In genomic region chr12:79020106-79020505, GRCh38 we compare ENCODE assay signal across 17 cellular contexts.
DNase-seq lines count a peak whose midpoint lies in the region; ATAC-seq and TF ChIP-seq lines count a peak whose summit lies in the region.
"Had no signal": no experiment of that assay in that cellular context is flagged by ENCODE, and none has a peak within 500 bp of the region (broad histone marks: within the 10 kb centered on the region; RNA-seq: fewer than 3 reads in every experiment).

No MANE protein-coding gene starts in this region.

- POLR2A ChIA-PET in A673 (lab: Charles Lee; ENCODE audit: low non-redundant PET): no interaction called here

- H3K79me2 ChIP-seq in ACC112 (ENCODE audit: control insufficient read depth, insufficient read depth, low read length, unreplicated experiment): no peaks in the 10 kb centered on the region

- no peaks in the 10 kb centered on the region for H3K9me3 ChIP-seq in A673 (ENCODE audit: low read depth, low read length, poor library complexity, severe bottlenecking)
- H3K9me3 ChIP-seq: Caco-2 had no signal

- TF ChIP-seq CTCF in A673 (conservative IDR thresholded peaks at IDR 0.05; ENCODE audit: low read depth, low read length): no peak

- H3K4me3 ChIP-seq in ACC112 (ENCODE audit: low read depth, low read length): 0 out of 2 replicates have a peak overlapping the region, but pooled peaks have one; percentile 30
- H3K4me3 ChIP-seq in A673 (ENCODE audit: low read depth, low read length, poor library complexity, severe bottlenecking): no peak overlapping the region
- H3K4me3 ChIP-seq: tibial nerve had no signal

- no peak overlapping the region for H3K27ac ChIP-seq in ACC112 (ENCODE audit: low read depth, low read length)
- H3K27ac ChIP-seq in epithelial cell of prostate: no peak overlapping the region
- no peak overlapping the region for H3K27ac ChIP-seq in A673 (ENCODE audit: low read depth, low read length, poor library complexity, severe bottlenecking)
- H3K27ac ChIP-seq: tibial nerve had no signal

- CTCF ChIA-PET in A673 (lab: Charles Lee): no interaction called here

- intact Hi-C loops in A673 (cut with micrococcal nuclease; ENCODE audit: unreplicated experiment): no loop called here

- H3K27ac Mint-ChIP-seq in activated naive CD4-positive, alpha-beta T cell treated with anti-CD3 and anti-CD28 coated beads, Interleukin-2, amount 50 U/mL, for 72 hours: no peak overlapping the region
- H3K27ac Mint-ChIP-seq: activated CD8-positive, alpha-beta T cell treated with anti-CD3 and anti-CD28 coated beads for 36 hours had no signal

- no peak overlapping the region for H2AFZ ChIP-seq in ACC112 (ENCODE audit: low read length, unreplicated experiment)

- H3K36me3 ChIP-seq in ACC112 (ENCODE audit: insufficient read depth, low read length): no peaks in the 10 kb centered on the region; the same call in 1 of the 2 replicates
- H3K36me3 ChIP-seq in A673 (ENCODE audit: insufficient read depth, low read length, poor library complexity, severe bottlenecking): no peaks in the 10 kb centered on the region
- H3K36me3 ChIP-seq: tibial nerve had no signal

- DNase-seq in NCI-H69 (lab: John Stamatoyannopoulos, UW): peak; percentile 51
- peak; percentile 3 for DNase-seq in epithelial cell of prostate (ENCODE audit: low read depth, low spot score)
- DNase-seq in A673 (ENCODE audit: low spot score): no peak
- DNase-seq in RPMI8226: no peak
- no peak for DNase-seq in activated naive CD4-positive, alpha-beta T cell treated with anti-CD3 and anti-CD28 coated beads, Interleukin-2, amount 50 U/mL, for 72 hours (ENCODE audit: low spot score in 2 of 2)
- no peak for DNase-seq in left lobe of liver (ENCODE audit: low spot score)
- DNase-seq: ACHN; activated CD8-positive, alpha-beta T cell treated with anti-CD3 and anti-CD28 coated beads for 36 hours; Caco-2; NCI-H187; NCI-H748 treated with DMSO at 0.1 percent for 48 hours; posterior cingulate gyrus; SHP77 had no signal

- H3K9me3 Mint-ChIP-seq in activated naive CD4-positive, alpha-beta T cell treated with anti-CD3 and anti-CD28 coated beads, Interleukin-2, amount 50 U/mL, for 72 hours: peaks cover 14 to 16% of the 10 kb centered on the region in 2 donors

- H3K36me3 Mint-ChIP-seq in activated naive CD4-positive, alpha-beta T cell treated with anti-CD3 and anti-CD28 coated beads, Interleukin-2, amount 50 U/mL, for 72 hours: no peaks in the 10 kb centered on the region
- H3K36me3 Mint-ChIP-seq: IgD-negative memory B cell had no signal

- no TSS peak for BruUV-seq in A673 (replicated peaks; lab: Mats Ljungman, UMichigan)

- ATAC-seq in GM21390 (IDR thresholded peaks at IDR 0.05; ENCODE audit: unreplicated experiment): peak; percentile 31
- no peak for ATAC-seq in activated naive CD4-positive, alpha-beta T cell treated with anti-CD3 and anti-CD28 coated beads, Interleukin-2, amount 50 U/mL, for 72 hours
- ATAC-seq in left lobe of liver: no peak
- ATAC-seq: activated CD8-positive, alpha-beta T cell treated with anti-CD3 and anti-CD28 coated beads for 36 hours had no signal

- H3K4me1 ChIP-seq in ACC112 (ENCODE audit: control insufficient read depth, insufficient read depth, low read length, unreplicated experiment) (peaks cover 4% of the 10 kb centered on the region), A673 (ENCODE audit: insufficient read depth, low read length, poor library complexity, severe bottlenecking) (peaks cover 58% of the 10 kb centered on the region)
- H3K4me1 ChIP-seq: Caco-2, tibial nerve had no signal

- H3K27me3 ChIP-seq in ACC112 (ENCODE audit: insufficient read depth, low read length) (no peaks in the 10 kb centered on the region), A673 (replicated peaks; ENCODE audit: insufficient read depth, low read depth, low read length, poor library complexity) (no peaks in the 10 kb centered on the region)
- H3K27me3 ChIP-seq: tibial nerve had no signal

Comparison
In these comparisons a context has a peak if more than half of its experiments do, and no peak if none do; other contexts are left out.
1. DNase-seq: peak in NCI-H69 (single experiment) and epithelial cell of prostate (single experiment); none in A673 (single experiment), RPMI8226 (single experiment), activated naive CD4-positive, alpha-beta T cell treated with anti-CD3 and anti-CD28 coated beads, Interleukin-2, amount 50 U/mL, for 72 hours (0 of 2) and left lobe of liver (single experiment).